In the genomic region with DNA sequence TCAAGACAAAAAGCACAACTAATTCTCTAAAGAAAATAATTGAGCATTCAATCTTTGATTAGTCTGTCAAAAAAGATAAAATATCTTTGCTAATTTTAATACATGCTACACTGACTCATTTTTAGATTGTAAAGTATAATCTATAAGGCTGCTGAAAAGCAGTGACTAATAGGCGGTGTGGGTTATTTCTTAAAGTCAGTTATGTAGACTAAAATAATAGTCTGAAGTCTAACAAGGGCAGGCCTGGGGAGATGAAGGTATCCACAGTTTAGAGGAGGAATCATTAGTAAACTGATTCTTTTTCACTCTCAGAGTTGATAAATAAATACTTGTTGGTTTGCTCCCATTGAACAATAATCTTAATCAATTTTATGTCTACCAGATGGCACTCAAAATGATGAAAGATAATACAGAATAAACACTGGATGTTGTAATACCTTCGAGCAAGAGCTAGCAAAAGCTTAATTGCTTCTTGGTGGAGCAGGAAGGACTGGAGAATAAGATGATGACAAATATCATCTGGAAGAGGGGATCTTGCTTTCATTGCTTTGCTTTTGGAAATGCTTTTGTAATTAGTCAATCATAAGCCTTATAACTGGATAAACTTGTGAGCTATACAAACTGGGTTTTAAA, we compare ENCODE assay signal across 17 cellular contexts.
DNase-seq lines count a peak whose midpoint lies in the region; ATAC-seq and TF ChIP-seq lines count a peak whose summit lies in the region.
"Had no signal": no experiment of that assay in that cellular context is flagged by ENCODE, and none has a peak within 500 bp of the region (broad histone marks: within the 10 kb centered on the region; RNA-seq: fewer than 3 reads in every experiment).

No MANE protein-coding gene starts in this region.

- H3K4me3 ChIP-seq in cardiac fibroblast (replicated peaks in 1 of 2; ENCODE audit: low read depth in 2 of 2, low read length in 2 of 2) = no peak overlapping the region
- H3K4me3 ChIP-seq: BLaER1 treated with 17β-estradiol and CSF1 and Interleukin-3, amounts not matched to agents 10 nM and 100 nM had no signal

- CTCF ChIA-PET in WTC11 (lab: Charles Lee) = interaction anchor here (0.9 to 1.3 kb wide), 3 partner anchors 61 to 248 kb away, joined by 3 to 4 read pairs (median 3); partner anchors contain the start of gene TMEM150C

- POLR2A ChIA-PET in WTC11 (lab: Charles Lee) = no interaction called here

- H3K9me3 Mint-ChIP-seq in WTC11 = no peaks in the 10 kb centered on the region
- H3K9me3 Mint-ChIP-seq: activated CD4-positive, alpha-beta T cell treated with anti-CD3 and anti-CD28 coated beads, Interleukin-2, amount 10 ng/mL, durations not matched to agents 7 days and 5 days; dendritic cell treated with granulocyte-macrophage colony-stimulating factor and Interleukin-4, amounts not matched to agents 40 ng/mL and 50 ng/mL, for 4 days; IgD-negative memory B cell; naive B cell; stimulated activated naive CD8-positive, alpha-beta T cell treated with anti-CD3 and anti-CD28 coated beads, Interleukin-15, Interleukin-2, amounts not matched to agents 100 ng/mL and 50 ng/mL, for 24 hours had no signal

- no peaks in the 10 kb centered on the region for H3K27me3 Mint-ChIP-seq in WTC11 (ENCODE audit: low read depth)
- H3K27me3 Mint-ChIP-seq: activated CD4-positive, alpha-beta T cell treated with anti-CD3 and anti-CD28 coated beads, Interleukin-2, amount 10 ng/mL, durations not matched to agents 7 days and 5 days; dendritic cell treated with granulocyte-macrophage colony-stimulating factor and Interleukin-4, amounts not matched to agents 40 ng/mL and 50 ng/mL, for 4 days; IgD-negative memory B cell; naive B cell; stimulated activated naive CD8-positive, alpha-beta T cell treated with anti-CD3 and anti-CD28 coated beads, Interleukin-15, Interleukin-2, amounts not matched to agents 100 ng/mL and 50 ng/mL, for 24 hours had no signal

- no peak overlapping the region for H3K27ac Mint-ChIP-seq in WTC11
- H3K27ac Mint-ChIP-seq: activated CD4-positive, alpha-beta T cell treated with anti-CD3 and anti-CD28 coated beads, Interleukin-2, amount 10 ng/mL, durations not matched to agents 7 days and 5 days; dendritic cell treated with granulocyte-macrophage colony-stimulating factor and Interleukin-4, amounts not matched to agents 40 ng/mL and 50 ng/mL, for 4 days; IgD-negative memory B cell; naive B cell; stimulated activated naive CD8-positive, alpha-beta T cell treated with anti-CD3 and anti-CD28 coated beads, Interleukin-15, Interleukin-2, amounts not matched to agents 100 ng/mL and 50 ng/mL, for 24 hours had no signal

- intact Hi-C loops in left ventricle myocardium superior (cut with micrococcal nuclease) (no loop called here), left cardiac atrium (cut with DNase I) (no loop called here), posterior cingulate gyrus (cut with DNase I) (no loop called here)

- TF ChIP-seq CTCF in cardiac fibroblast (IDR thresholded peaks at IDR 0.05; ENCODE audit: low read depth, low read length) = no peak
- no peak for TF ChIP-seq CTCF in WTC11 (IDR thresholded peaks at IDR 0.05)

- ATAC-seq in left ventricle myocardium superior (peak; percentile 48), left cardiac atrium (no peak), WTC11 (no peak)
- ATAC-seq: PC-3, right cardiac atrium had no signal

- no peaks in the 10 kb centered on the region for H3K36me3 Mint-ChIP-seq in WTC11
- H3K36me3 Mint-ChIP-seq: naive B cell had no signal

- peaks cover 23% of the 10 kb centered on the region for H3K4me1 Mint-ChIP-seq in WTC11
- H3K4me1 Mint-ChIP-seq: activated CD4-positive, alpha-beta T cell treated with anti-CD3 and anti-CD28 coated beads, Interleukin-2, amount 10 ng/mL, durations not matched to agents 7 days and 5 days; IgD-negative memory B cell; naive B cell had no signal

- DNase-seq in left ventricle myocardium superior (no peak), left cardiac atrium (no peak), NCI-H146 (lab: John Stamatoyannopoulos, UW) (peak; percentile 86), cardiac fibroblast (ENCODE audit: low read depth in 2 of 2) (peak; percentile 22 to 23), stromal cell of bone marrow (ENCODE audit: low read depth) (peak; percentile 21), WTC11 (ENCODE audit: low spot score) (no peak), posterior cingulate gyrus (no peak)
- no peak for DNase-seq in effector CD8-positive, alpha-beta T cell (lab: John Stamatoyannopoulos, UW)
- DNase-seq: activated CD4-positive, alpha-beta T cell treated with anti-CD3 and anti-CD28 coated beads, Interleukin-2, amount 10 ng/mL, durations not matched to agents 7 days and 5 days; GDM1; naive B cell; PC-3; right cardiac atrium had no signal

- no peak overlapping the region for H3K4me3 Mint-ChIP-seq in WTC11
- H3K4me3 Mint-ChIP-seq: activated CD4-positive, alpha-beta T cell treated with anti-CD3 and anti-CD28 coated beads, Interleukin-2, amount 10 ng/mL, durations not matched to agents 7 days and 5 days; dendritic cell treated with granulocyte-macrophage colony-stimulating factor and Interleukin-4, amounts not matched to agents 40 ng/mL and 50 ng/mL, for 4 days; IgD-negative memory B cell; naive B cell; stimulated activated naive CD8-positive, alpha-beta T cell treated with anti-CD3 and anti-CD28 coated beads, Interleukin-15, Interleukin-2, amounts not matched to agents 100 ng/mL and 50 ng/mL, for 24 hours had no signal

TF ChIP-seq in WTC11, 78 proteins besides CTCF, POLR2A, EP300 and RAD21:
- TF ChIP-seq NFATC4 (CRISPR knock-in tag; IDR thresholded peaks at IDR 0.05) (no peak), KAT7 (CRISPR knock-in tag; IDR thresholded peaks at IDR 0.05; ENCODE audit: borderline replicate concordance) (no peak), ELF4 (CRISPR knock-in tag; IDR thresholded peaks at IDR 0.05; ENCODE audit: low read depth) (no peak), GABPB1 (CRISPR knock-in tag; IDR thresholded peaks at IDR 0.05) (no peak)
- TF ChIP-seq, protein P1, sequence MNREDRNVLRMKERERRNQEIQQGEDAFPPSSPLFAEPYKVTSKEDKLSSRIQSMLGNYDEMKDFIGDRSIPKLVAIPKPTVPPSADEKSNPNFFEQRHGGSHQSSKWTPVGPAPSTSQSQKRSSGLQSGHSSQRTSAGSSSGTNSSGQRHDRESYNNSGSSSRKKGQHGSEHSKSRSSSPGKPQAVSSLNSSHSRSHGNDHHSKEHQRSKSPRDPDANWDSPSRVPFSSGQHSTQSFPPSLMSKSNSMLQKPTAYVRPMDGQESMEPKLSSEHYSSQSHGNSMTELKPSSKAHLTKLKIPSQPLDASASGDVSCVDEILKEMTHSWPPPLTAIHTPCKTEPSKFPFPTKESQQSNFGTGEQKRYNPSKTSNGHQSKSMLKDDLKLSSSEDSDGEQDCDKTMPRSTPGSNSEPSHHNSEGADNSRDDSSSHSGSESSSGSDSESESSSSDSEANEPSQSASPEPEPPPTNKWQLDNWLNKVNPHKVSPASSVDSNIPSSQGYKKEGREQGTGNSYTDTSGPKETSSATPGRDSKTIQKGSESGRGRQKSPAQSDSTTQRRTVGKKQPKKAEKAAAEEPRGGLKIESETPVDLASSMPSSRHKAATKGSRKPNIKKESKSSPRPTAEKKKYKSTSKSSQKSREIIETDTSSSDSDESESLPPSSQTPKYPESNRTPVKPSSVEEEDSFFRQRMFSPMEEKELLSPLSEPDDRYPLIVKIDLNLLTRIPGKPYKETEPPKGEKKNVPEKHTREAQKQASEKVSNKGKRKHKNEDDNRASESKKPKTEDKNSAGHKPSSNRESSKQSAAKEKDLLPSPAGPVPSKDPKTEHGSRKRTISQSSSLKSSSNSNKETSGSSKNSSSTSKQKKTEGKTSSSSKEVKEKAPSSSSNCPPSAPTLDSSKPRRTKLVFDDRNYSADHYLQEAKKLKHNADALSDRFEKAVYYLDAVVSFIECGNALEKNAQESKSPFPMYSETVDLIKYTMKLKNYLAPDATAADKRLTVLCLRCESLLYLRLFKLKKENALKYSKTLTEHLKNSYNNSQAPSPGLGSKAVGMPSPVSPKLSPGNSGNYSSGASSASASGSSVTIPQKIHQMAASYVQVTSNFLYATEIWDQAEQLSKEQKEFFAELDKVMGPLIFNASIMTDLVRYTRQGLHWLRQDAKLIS (CRISPR knock-in tag; IDR thresholded peaks at IDR 0.05; ENCODE audit: borderline replicate concordance) = no peak

Comparison
In these comparisons a context has a peak if more than half of its experiments do, and no peak if none do; other contexts are left out.
1. DNase-seq: peak in NCI-H146 (single experiment), cardiac fibroblast (2 of 2) and stromal cell of bone marrow (single experiment); none in left ventricle myocardium superior (single experiment), left cardiac atrium (single experiment), WTC11 (single experiment), posterior cingulate gyrus (0 of 10) and effector CD8-positive, alpha-beta T cell (single experiment).